ENCODE assay signal across 8 cellular contexts in the genomic region with DNA sequence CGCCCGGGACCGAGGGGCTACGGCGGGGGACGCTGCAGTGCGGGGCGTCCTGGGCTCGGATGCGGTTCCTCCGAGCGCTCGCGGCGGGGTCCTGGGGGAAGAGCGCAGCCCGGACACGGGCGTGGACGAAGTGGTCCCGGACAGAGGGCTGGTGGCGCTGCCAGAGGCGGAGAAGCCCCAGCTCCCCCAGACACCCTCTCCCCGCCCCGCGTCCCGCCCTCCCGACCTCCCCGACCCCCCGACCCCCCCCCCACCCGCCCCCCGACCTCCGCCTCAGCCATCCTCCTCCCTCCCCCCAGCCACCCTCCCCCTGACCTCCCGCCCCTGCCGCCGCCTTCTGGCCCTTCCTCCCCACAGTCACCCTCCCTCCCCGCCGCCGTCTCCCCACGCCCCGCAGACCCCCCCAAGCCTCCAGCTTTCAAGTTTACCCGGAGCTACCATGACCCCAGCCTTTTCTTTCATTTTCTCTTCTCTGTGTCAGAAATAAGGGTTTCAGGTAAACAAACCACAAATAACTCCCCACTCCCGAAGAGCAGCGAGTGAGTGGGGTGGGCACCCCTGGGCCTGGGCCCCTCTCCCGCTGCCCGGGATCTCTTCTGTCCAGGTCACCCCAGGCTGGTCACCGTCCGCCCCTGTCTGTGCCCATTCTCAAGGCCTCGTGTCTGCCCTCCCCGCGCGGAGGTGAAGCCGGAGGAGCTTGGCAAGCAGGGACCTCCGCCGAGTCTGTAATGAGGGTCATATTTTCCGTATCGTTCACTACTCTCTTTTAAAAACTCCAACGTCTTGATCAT. TPM values are rescaled to one million over a fixed set of nuclear protein-coding genes. Genes with fewer than 3 reads are reported as not detected.
DNase-seq lines count a peak whose midpoint lies in the region; ATAC-seq and TF ChIP-seq lines count a peak whose summit lies in the region.

No MANE protein-coding gene starts in this region.

- no peak overlapping the region for H3K9ac ChIP-seq in neural progenitor cell

- H3K79me2 ChIP-seq in neural progenitor cell (ENCODE audit: low read depth): no peaks in the 10 kb centered on the region

- H3K36me3 Mint-ChIP-seq in WTC11: no peaks in the 10 kb centered on the region
- no peaks in the 10 kb centered on the region for H3K36me3 Mint-ChIP-seq in neural progenitor cell

- H3K4me2 ChIP-seq in neural progenitor cell: peak overlapping the region; percentile 100

- H3K4me3 Mint-ChIP-seq in WTC11 (peak overlapping the region; percentile 65), neural progenitor cell (peak overlapping the region; percentile 83)

- DNase-seq in GM20000 (ENCODE audit: low spot score) (peak; percentile 89), WTC11 (ENCODE audit: low spot score) (no peak), neural progenitor cell (ENCODE audit: low spot score) (peak; percentile 42), NOMO-1 treated with dmso at 0.1 percent for 144 hours (lab: John Stamatoyannopoulos, UW; ENCODE audit: unreplicated experiment) (no peak), DMS79 (lab: John Stamatoyannopoulos, UW) (no peak), HPDE6-E6E7 (ENCODE audit: extremely low spot score) (no peak)
- DNase-seq in effector CD8-positive, alpha-beta T cell (lab: John Stamatoyannopoulos, UW): peak; percentile 38

- H3K9me3 Mint-ChIP-seq in WTC11 (no peaks in the 10 kb centered on the region), neural progenitor cell (no peaks in the 10 kb centered on the region)

- TF ChIP-seq CTCF in GM20000 (IDR thresholded peaks at IDR 0.05; ENCODE audit: extremely low read depth, missing control alignments): no peak
- no peak for TF ChIP-seq CTCF in WTC11 (IDR thresholded peaks at IDR 0.05)
- no peak for TF ChIP-seq CTCF in neural progenitor cell (IDR thresholded peaks at IDR 0.05)

- ATAC-seq in WTC11 (no peak), GM18873 (IDR thresholded peaks at IDR 0.05; ENCODE audit: low FRiP score, unreplicated experiment) (no peak)

- peaks cover 37% of the 10 kb centered on the region for H3K27me3 Mint-ChIP-seq in WTC11 (ENCODE audit: low read depth)
- H3K27me3 Mint-ChIP-seq in neural progenitor cell (ENCODE audit: insufficient read depth, low read depth): peaks cover 43% of the 10 kb centered on the region

- H3F3A ChIP-seq in neural progenitor cell (ENCODE audit: low read depth): peaks cover 30% of the 10 kb centered on the region

- H3K4me1 Mint-ChIP-seq in WTC11: peaks cover 39% of the 10 kb centered on the region
- H3K4me1 Mint-ChIP-seq in neural progenitor cell: peaks cover 39% of the 10 kb centered on the region

- peak overlapping the region; percentile 97 for H2AFZ ChIP-seq in neural progenitor cell (replicated peaks)

- no peaks in the 10 kb centered on the region for H3K9me3 ChIP-seq in neural progenitor cell (ENCODE audit: low read depth)

- H3K27ac Mint-ChIP-seq in WTC11: peak overlapping the region; percentile 49; the same call in 1 of the 2 replicates
- H3K27ac Mint-ChIP-seq in neural progenitor cell: peak overlapping the region; percentile 37

- H3K27me3 ChIP-seq in neural progenitor cell: peaks cover 47% of the 10 kb centered on the region

- H3K4me3 ChIP-seq in neural progenitor cell: peak overlapping the region; percentile 88

- H3K4me1 ChIP-seq in neural progenitor cell: peaks cover 14% of the 10 kb centered on the region

- POLR2A ChIA-PET in WTC11 (lab: Charles Lee): no interaction called here

- CTCF ChIA-PET in WTC11 (lab: Charles Lee): interaction anchor here (1.3 kb wide), 1 partner anchor 22 kb away, joined by 5 read pairs; no protein-coding TSS in a partner anchor

- H3K36me3 ChIP-seq in neural progenitor cell: no peaks in the 10 kb centered on the region

- H4K20me1 ChIP-seq in neural progenitor cell (ENCODE audit: low read depth): peaks cover 41% of the 10 kb centered on the region

- no peak overlapping the region for H3K27ac ChIP-seq in neural progenitor cell

TF ChIP-seq in WTC11, 78 proteins besides CTCF, POLR2A, EP300 and RAD21 (continues in another document):
- TF ChIP-seq SMAD4 (CRISPR knock-in tag; IDR thresholded peaks at IDR 0.05) (no peak), ARID4B (CRISPR knock-in tag; IDR thresholded peaks at IDR 0.05; ENCODE audit: borderline replicate concordance) (no peak), GTF2I (CRISPR knock-in tag; conservative IDR thresholded peaks at IDR 0.05) (no peak), USF2 (CRISPR knock-in tag; IDR thresholded peaks at IDR 0.05) (no peak), ZNF281 (CRISPR knock-in tag; IDR thresholded peaks at IDR 0.05) (no peak), PRRX2 (CRISPR knock-in tag; IDR thresholded peaks at IDR 0.05) (no peak)
- TF ChIP-seq, protein P1, sequence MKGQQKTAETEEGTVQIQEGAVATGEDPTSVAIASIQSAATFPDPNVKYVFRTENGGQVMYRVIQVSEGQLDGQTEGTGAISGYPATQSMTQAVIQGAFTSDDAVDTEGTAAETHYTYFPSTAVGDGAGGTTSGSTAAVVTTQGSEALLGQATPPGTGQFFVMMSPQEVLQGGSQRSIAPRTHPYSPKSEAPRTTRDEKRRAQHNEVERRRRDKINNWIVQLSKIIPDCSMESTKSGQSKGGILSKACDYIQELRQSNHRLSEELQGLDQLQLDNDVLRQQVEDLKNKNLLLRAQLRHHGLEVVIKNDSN (CRISPR knock-in tag; IDR thresholded peaks at IDR 0.05): no peak
- TF ChIP-seq, protein P2, sequence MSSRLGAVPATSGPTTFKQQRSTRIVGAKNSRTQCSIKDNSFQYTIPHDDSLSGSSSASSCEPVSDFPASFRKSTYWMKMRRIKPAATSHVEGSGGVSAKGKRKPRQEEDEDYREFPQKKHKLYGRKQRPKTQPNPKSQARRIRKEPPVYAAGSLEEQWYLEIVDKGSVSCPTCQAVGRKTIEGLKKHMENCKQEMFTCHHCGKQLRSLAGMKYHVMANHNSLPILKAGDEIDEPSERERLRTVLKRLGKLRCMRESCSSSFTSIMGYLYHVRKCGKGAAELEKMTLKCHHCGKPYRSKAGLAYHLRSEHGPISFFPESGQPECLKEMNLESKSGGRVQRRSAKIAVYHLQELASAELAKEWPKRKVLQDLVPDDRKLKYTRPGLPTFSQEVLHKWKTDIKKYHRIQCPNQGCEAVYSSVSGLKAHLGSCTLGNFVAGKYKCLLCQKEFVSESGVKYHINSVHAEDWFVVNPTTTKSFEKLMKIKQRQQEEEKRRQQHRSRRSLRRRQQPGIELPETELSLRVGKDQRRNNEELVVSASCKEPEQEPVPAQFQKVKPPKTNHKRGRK (CRISPR knock-in tag; IDR thresholded peaks at IDR 0.05; ENCODE audit: borderline replicate concordance): no peak

RNA-seq across cellular contexts. Expression of gene NFATC1, which starts 5.1 kb away (rescaled TPM):
- total RNA-seq in WTC11 (2021) (17.6 to 20.2 TPM (median 17.6 TPM) in 3 replicates), neural progenitor cell (ENCODE audit: low replicate concordance) (2.2 and 2.3 TPM in 2 replicates)

Comparison
In these comparisons a context has a peak if more than half of its experiments do, and no peak if none do; other contexts are left out.
1. DNase-seq: peak in GM20000 (single experiment), effector CD8-positive, alpha-beta T cell (single experiment) and neural progenitor cell (single experiment); none in WTC11 (single experiment), NOMO-1 treated with dmso at 0.1 percent for 144 hours (single experiment), DMS79 (single experiment) and HPDE6-E6E7 (single experiment).